15 cellular contexts compared by ENCODE assay signal in genomic region chr7:132298782-132299181, GRCh38.
DNase-seq lines count a peak whose midpoint lies in the region; ATAC-seq, FAIRE-seq and TF ChIP-seq lines count a peak whose summit lies in the region.
"Had no signal": no experiment of that assay in that cellular context is flagged by ENCODE, and none has a peak within 500 bp of the region (broad histone marks: within the 10 kb centered on the region; RNA-seq: fewer than 3 reads in every experiment).

No MANE protein-coding gene starts in this region.

- H3K9ac ChIP-seq in fibroblast of lung (ENCODE audit: insufficient read depth, low read length) (no peak overlapping the region), smooth muscle cell (ENCODE audit: low read depth) (no peak overlapping the region)

- TF ChIP-seq CTCF in fibroblast of lung (conservative IDR thresholded peaks at IDR 0.05 in 1 of 2, IDR thresholded peaks at IDR 0.05 in 1 of 2; ENCODE audit: low read depth in 1 of 2, low read length in 2 of 2): no peak
- TF ChIP-seq CTCF in smooth muscle cell (IDR thresholded peaks at IDR 0.05; ENCODE audit: borderline replicate concordance, insufficient read depth, poor library complexity, severe bottlenecking): no peak
- TF ChIP-seq CTCF in body of pancreas (IDR thresholded peaks at IDR 0.05): no peak
- TF ChIP-seq CTCF in glutamatergic neuron (IDR thresholded peaks at IDR 0.05; ENCODE audit: partially characterized antibody, unreplicated experiment): no peak

- H3K27ac ChIP-seq in fibroblast of lung (ENCODE audit: insufficient read depth, low read length): no peak overlapping the region
- peak overlapping the region; percentile 44 for H3K27ac ChIP-seq in smooth muscle cell (ENCODE audit: low read depth)
- no peak overlapping the region for H3K27ac ChIP-seq in body of pancreas

- peak; percentile 49 for DNase-seq in ELR (ENCODE audit: low read depth)
- peak; percentile 46 for DNase-seq in RCC 7860 (ENCODE audit: low spot score)
- peak; percentile 60 to 86 for DNase-seq in fibroblast of lung (ENCODE audit: low read depth in 2 of 2)
- no peak for DNase-seq in smooth muscle cell (lab: John Stamatoyannopoulos, UW; ENCODE audit: unreplicated experiment)
- no peak for DNase-seq in body of pancreas
- no peak for DNase-seq in glutamatergic neuron
- DNase-seq in NK-92 treated with Interleukin-12 subunit alpha and Interleukin-12 subunit beta, amount 100 ng/mL, for 24 hours (lab: John Stamatoyannopoulos, UW): no peak
- DNase-seq: DMS 273 treated with DMSO at 0.1 percent for 48 hours, islet precursor cell, naive B cell, NCI-H1930, sigmoid colon had no signal

- peak overlapping the region; percentile 9 for H2AFZ ChIP-seq in fibroblast of lung (ENCODE audit: low read length)
- H2AFZ ChIP-seq in smooth muscle cell (ENCODE audit: low read depth): no peak overlapping the region

- H3K9me3 ChIP-seq in fibroblast of lung (ENCODE audit: control insufficient read depth, insufficient read depth, low read depth, low read length) (no peaks in the 10 kb centered on the region), smooth muscle cell (replicated peaks; ENCODE audit: low read depth) (no peaks in the 10 kb centered on the region), body of pancreas (no peaks in the 10 kb centered on the region)
- H3K9me3 ChIP-seq: sigmoid colon had no signal

- intact Hi-C loops in body of pancreas (cut with DNase I): no loop called here

- peak; percentile 86 for FAIRE-seq in RCC 7860 (lab: Jason Lieb, UNC)

- H3K36me3 ChIP-seq in fibroblast of lung (ENCODE audit: control insufficient read depth, insufficient read depth, low read length) (no peaks in the 10 kb centered on the region), smooth muscle cell (ENCODE audit: low read depth) (no peaks in the 10 kb centered on the region), body of pancreas (replicated peaks in 1 of 2; ENCODE audit: insufficient read depth in 1 of 2, low read depth in 2 of 2) (no peaks in the 10 kb centered on the region)
- H3K36me3 ChIP-seq: sigmoid colon had no signal

- no peak for TF ChIP-seq POLR2A in body of pancreas (IDR thresholded peaks at IDR 0.05)

- H4K20me1 ChIP-seq in fibroblast of lung (ENCODE audit: control insufficient read depth, extremely low read depth, insufficient read depth, low read length): no peaks in the 10 kb centered on the region
- H4K20me1 ChIP-seq in smooth muscle cell (ENCODE audit: low read depth): no peaks in the 10 kb centered on the region

- peak overlapping the region; percentile 25 for H3K4me2 ChIP-seq in fibroblast of lung (ENCODE audit: extremely low read depth, insufficient read depth, low read length)
- peak overlapping the region; percentile 56 for H3K4me2 ChIP-seq in smooth muscle cell

- H3K4me3 ChIP-seq in fibroblast of lung (replicated peaks in 1 of 4; ENCODE audit: control extremely low read depth in 1 of 4, insufficient read depth in 1 of 4, low read depth in 3 of 4, low read length in 4 of 4) (no peak overlapping the region), smooth muscle cell (no peak overlapping the region), body of pancreas (no peak overlapping the region)
- H3K4me3 ChIP-seq: sigmoid colon had no signal

- no peaks in the 10 kb centered on the region for H3K9me3 Mint-ChIP-seq in glutamatergic neuron (ENCODE audit: unreplicated experiment)
- H3K9me3 Mint-ChIP-seq: activated T-helper 1 cell treated with anti-CD3 and anti-CD28 coated beads, Interleukin-12 subunit alpha, Interleukin-12 subunit beta, Interleukin-2, Interleukin-4 antibody, amounts not matched to agents 30 ng/mL and 10 ng/mL and 1 ng/mL, durations not matched to agents 14 hours and 24 hours and 36 hours; central memory CD8-positive, alpha-beta T cell had no signal

- H3K27me3 Mint-ChIP-seq in glutamatergic neuron (ENCODE audit: unreplicated experiment): peaks cover 5% of the 10 kb centered on the region
- H3K27me3 Mint-ChIP-seq: naive B cell had no signal

- no peaks in the 10 kb centered on the region for H3K27me3 ChIP-seq in fibroblast of lung (ENCODE audit: control insufficient read depth, insufficient read depth, low read length)
- H3K27me3 ChIP-seq in smooth muscle cell (ENCODE audit: low read depth): no peaks in the 10 kb centered on the region
- no peaks in the 10 kb centered on the region for H3K27me3 ChIP-seq in body of pancreas
- H3K27me3 ChIP-seq: sigmoid colon had no signal

- peaks cover 6% of the 10 kb centered on the region for H3K36me3 Mint-ChIP-seq in glutamatergic neuron (ENCODE audit: unreplicated experiment)
- H3K36me3 Mint-ChIP-seq: naive B cell had no signal

- WGBS in smooth muscle cell (ENCODE audit: low lambda C conversion rate): 48% methylated on average over 4 of the region's 4 CpGs
- WGBS in body of pancreas, 2 donors: 69 to 70% methylated on average over 4 of the region's 4 CpGs

- no peaks in the 10 kb centered on the region for H3K4me1 Mint-ChIP-seq in glutamatergic neuron (ENCODE audit: low read depth, unreplicated experiment)
- H3K4me1 Mint-ChIP-seq: central memory CD8-positive, alpha-beta T cell; naive B cell had no signal

- H3K4me1 ChIP-seq in fibroblast of lung (ENCODE audit: control insufficient read depth, extremely low read depth, insufficient read depth, low read length) (peaks cover 5% of the 10 kb centered on the region), smooth muscle cell (ENCODE audit: low read depth) (no peaks in the 10 kb centered on the region), body of pancreas (no peaks in the 10 kb centered on the region)

- ATAC-seq in body of pancreas: no peak
- ATAC-seq: esophagus mucosa had no signal

- no peak overlapping the region for H3K4me3 Mint-ChIP-seq in glutamatergic neuron (ENCODE audit: unreplicated experiment)
- H3K4me3 Mint-ChIP-seq: activated T-helper 1 cell treated with anti-CD3 and anti-CD28 coated beads, Interleukin-12 subunit alpha, Interleukin-12 subunit beta, Interleukin-2, Interleukin-4 antibody, amounts not matched to agents 30 ng/mL and 10 ng/mL and 1 ng/mL, durations not matched to agents 14 hours and 24 hours and 36 hours; central memory CD8-positive, alpha-beta T cell; naive B cell had no signal

- H3K27ac Mint-ChIP-seq in glutamatergic neuron (ENCODE audit: unreplicated experiment): no peak overlapping the region
- H3K27ac Mint-ChIP-seq: activated T-helper 1 cell treated with anti-CD3 and anti-CD28 coated beads, Interleukin-12 subunit alpha, Interleukin-12 subunit beta, Interleukin-2, Interleukin-4 antibody, amounts not matched to agents 30 ng/mL and 10 ng/mL and 1 ng/mL, durations not matched to agents 14 hours and 24 hours and 36 hours; naive B cell had no signal

- H3K79me2 ChIP-seq in fibroblast of lung (ENCODE audit: control insufficient read depth, insufficient read depth, low read length) (no peaks in the 10 kb centered on the region), smooth muscle cell (ENCODE audit: low read depth) (no peaks in the 10 kb centered on the region)

- H3F3A ChIP-seq in smooth muscle cell (ENCODE audit: low read depth): peaks cover 17% of the 10 kb centered on the region

Comparison
In these comparisons a context has a peak if more than half of its experiments do, and no peak if none do; other contexts are left out.
1. DNase-seq: peak in ELR (single experiment), RCC 7860 (single experiment) and fibroblast of lung (2 of 2); none in smooth muscle cell (single experiment), body of pancreas (0 of 4), glutamatergic neuron (single experiment) and NK-92 treated with Interleukin-12 subunit alpha and Interleukin-12 subunit beta, amount 100 ng/mL, for 24 hours (single experiment).